In genomic region chr3:71447197-71447596, GRCh38 we compare ENCODE assay signal across 12 cellular contexts.
DNase-seq lines count a peak whose midpoint lies in the region; ATAC-seq and TF ChIP-seq lines count a peak whose summit lies in the region.
"Had no signal": no experiment of that assay in that cellular context is flagged by ENCODE, and none has a peak within 500 bp of the region (broad histone marks: within the 10 kb centered on the region; RNA-seq: fewer than 3 reads in every experiment).

No MANE protein-coding gene starts in this region.

- TF ChIP-seq POLR2A in gastrocnemius medialis (IDR thresholded peaks at IDR 0.05) (no peak), uterus (IDR thresholded peaks at IDR 0.05) (no peak)

- POLR2A ChIA-PET in RWPE1 (lab: Yijun Ruan, JAX; ENCODE audit: low non-redundant PET): no interaction called here

- peak overlapping the region; percentile 21 for H3K27ac Mint-ChIP-seq in activated CD4-positive, alpha-beta T cell treated with anti-CD3 and anti-CD28 coated beads, Interleukin-2, amount 10 ng/mL, durations not matched to agents 24 days and 14 days

- peak; percentile 81 to 92 for ATAC-seq in gastrocnemius medialis

- no peaks in the 10 kb centered on the region for H3K27me3 ChIP-seq in effector memory CD4-positive, alpha-beta T cell (replicated peaks; ENCODE audit: control insufficient read depth, insufficient read depth, low read length, poor library complexity, severe bottlenecking)
- H3K27me3 ChIP-seq in gastrocnemius medialis (no peaks in the 10 kb centered on the region), uterus (no peaks in the 10 kb centered on the region)
- H3K27me3 ChIP-seq: sigmoid colon, transverse colon had no signal

- H3K9me3 Mint-ChIP-seq in activated CD4-positive, alpha-beta T cell treated with anti-CD3 and anti-CD28 coated beads, Interleukin-2, amount 10 ng/mL, durations not matched to agents 24 days and 14 days: peaks cover 8% of the 10 kb centered on the region

- CTCF ChIA-PET in RWPE1 (lab: Yijun Ruan, JAX): no interaction called here

- peaks cover 76% of the 10 kb centered on the region for H3K4me1 Mint-ChIP-seq in activated CD4-positive, alpha-beta T cell treated with anti-CD3 and anti-CD28 coated beads, Interleukin-2, amount 10 ng/mL, durations not matched to agents 24 days and 14 days

- H3K4me3 ChIP-seq in effector memory CD4-positive, alpha-beta T cell (ENCODE audit: insufficient read depth, low read depth, low read length, poor library complexity, severe bottlenecking): no peak overlapping the region
- no peak overlapping the region for H3K4me3 ChIP-seq in gastrocnemius medialis
- no peak overlapping the region for H3K4me3 ChIP-seq in uterus
- H3K4me3 ChIP-seq: sigmoid colon, transverse colon had no signal

- TF ChIP-seq CTCF in RWPE1 (conservative IDR thresholded peaks at IDR 0.05; ENCODE audit: low read depth) (no peak), gastrocnemius medialis (IDR thresholded peaks at IDR 0.05 in 4 of 5, conservative IDR thresholded peaks at IDR 0.05 in 1 of 5) (no peak), uterus (IDR thresholded peaks at IDR 0.05) (no peak)

- no peaks in the 10 kb centered on the region for H3K36me3 ChIP-seq in effector memory CD4-positive, alpha-beta T cell (ENCODE audit: control insufficient read depth, insufficient read depth, low read length)
- no peaks in the 10 kb centered on the region for H3K36me3 ChIP-seq in gastrocnemius medialis
- no peaks in the 10 kb centered on the region for H3K36me3 ChIP-seq in uterus
- H3K36me3 ChIP-seq: sigmoid colon, transverse colon had no signal

- H3K4me3 Mint-ChIP-seq in activated CD4-positive, alpha-beta T cell treated with anti-CD3 and anti-CD28 coated beads, Interleukin-2, amount 10 ng/mL, durations not matched to agents 24 days and 14 days: no peak overlapping the region

- peaks cover 91% of the 10 kb centered on the region for H3K4me1 ChIP-seq in effector memory CD4-positive, alpha-beta T cell (ENCODE audit: control insufficient read depth, insufficient read depth, low read length, poor library complexity, severe bottlenecking)
- H3K4me1 ChIP-seq in gastrocnemius medialis: peaks cover 4 to 54% of the 10 kb centered on the region in 2 donors
- no peaks in the 10 kb centered on the region for H3K4me1 ChIP-seq in uterus

- H3K27ac ChIP-seq in RWPE1 (peak overlapping the region; percentile 75), gastrocnemius medialis (no peak overlapping the region), uterus (no peak overlapping the region)
- peak overlapping the region; percentile 78 for H3K27ac ChIP-seq in effector memory CD4-positive, alpha-beta T cell (ENCODE audit: insufficient read depth, low read length, poor library complexity, severe bottlenecking)
- H3K27ac ChIP-seq: sigmoid colon had no signal

- H3K9me3 ChIP-seq in effector memory CD4-positive, alpha-beta T cell (ENCODE audit: control insufficient read depth, low read length): no peaks in the 10 kb centered on the region
- no peaks in the 10 kb centered on the region for H3K9me3 ChIP-seq in gastrocnemius medialis
- H3K9me3 ChIP-seq in uterus: no peaks in the 10 kb centered on the region
- H3K9me3 ChIP-seq: sigmoid colon, transverse colon had no signal

- in situ Hi-C loops in gastrocnemius medialis (cut with MboI; ENCODE audit: low sequenced_read_pairs in 4 of 4): no loop called here

- no peaks in the 10 kb centered on the region for H3K27me3 Mint-ChIP-seq in activated CD4-positive, alpha-beta T cell treated with anti-CD3 and anti-CD28 coated beads, Interleukin-2, amount 10 ng/mL, durations not matched to agents 24 days and 14 days

- peak; percentile 53 for DNase-seq in activated CD4-positive, alpha-beta T cell treated with anti-CD3 and anti-CD28 coated beads, Interleukin-2, amount 10 ng/mL, durations not matched to agents 24 days and 14 days
- DNase-seq in activated CD4-positive, alpha-beta T cell treated with anti-CD3 and anti-CD28 coated beads for 4 hours: no peak
- no peak for DNase-seq in RWPE1 (ENCODE audit: low spot score)
- DNase-seq in effector memory CD4-positive, alpha-beta T cell: no peak
- DNase-seq in gastrocnemius medialis: peak; percentile 42 to 62
- no peak for DNase-seq in NCI-H2029 (lab: John Stamatoyannopoulos, UW)
- no peak for DNase-seq in NCI-H2196 treated with DMSO at 0.1 percent for 48 hours (lab: John Stamatoyannopoulos, UW; ENCODE audit: unreplicated experiment)
- DNase-seq in uterus: no peak
- DNase-seq: NCI-H2227 treated with DMSO at 0.1 percent for 48 hours, sigmoid colon, T1000, transverse colon had no signal

- peaks cover 7% of the 10 kb centered on the region for H3K36me3 Mint-ChIP-seq in activated CD4-positive, alpha-beta T cell treated with anti-CD3 and anti-CD28 coated beads, Interleukin-2, amount 10 ng/mL, durations not matched to agents 24 days and 14 days (ENCODE audit: low read depth)

- intact Hi-C loops in activated CD4-positive, alpha-beta T cell treated with anti-CD3 and anti-CD28 coated beads, Interleukin-2, amount 10 ng/mL, durations not matched to agents 24 days and 14 days (cut with micrococcal nuclease): no loop called here
- intact Hi-C loops in gastrocnemius medialis (cut with DNase I; ENCODE audit: low total_unique reads): no loop called here
- intact Hi-C loops in uterus (cut with DNase I; ENCODE audit: low total_unique reads): no loop called here

Comparison
In these comparisons a context has a peak if more than half of its experiments do, and no peak if none do; other contexts are left out.
1. DNase-seq: peak in activated CD4-positive, alpha-beta T cell treated with anti-CD3 and anti-CD28 coated beads, Interleukin-2, amount 10 ng/mL, durations not matched to agents 24 days and 14 days (single experiment) and gastrocnemius medialis (2 of 2); none in activated CD4-positive, alpha-beta T cell treated with anti-CD3 and anti-CD28 coated beads for 4 hours (0 of 2), RWPE1 (single experiment), effector memory CD4-positive, alpha-beta T cell (0 of 3), NCI-H2029 (single experiment), NCI-H2196 treated with DMSO at 0.1 percent for 48 hours (single experiment) and uterus (0 of 2).
2. H3K27ac ChIP-seq: peak in RWPE1 (single experiment) and effector memory CD4-positive, alpha-beta T cell (single experiment); none in gastrocnemius medialis (0 of 4) and uterus (0 of 2).